ENCODE assay signal across 18 cellular contexts in the genomic region with DNA sequence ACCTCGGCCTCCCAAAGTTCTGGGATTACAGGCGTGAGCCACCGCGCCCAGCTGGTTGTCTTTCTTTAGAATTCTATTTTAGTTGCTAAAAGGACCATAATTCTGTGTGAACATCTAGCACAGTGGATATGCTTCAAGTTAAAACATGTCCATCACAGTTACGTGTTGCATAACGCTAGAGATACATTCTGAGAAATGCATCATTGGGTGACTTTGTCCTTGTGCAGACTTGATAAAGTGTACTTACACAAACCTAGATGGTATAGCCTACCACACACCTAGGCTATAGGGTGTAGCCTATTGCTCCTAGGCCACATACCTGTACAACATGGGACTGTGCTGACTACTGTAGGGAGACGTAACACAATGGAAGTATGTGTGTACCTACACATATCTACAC. TPM values are rescaled to one million over a fixed set of nuclear protein-coding genes. Genes with fewer than 3 reads are reported as not detected.
A peak's percentile ranks its signal among the peaks of the same experiment; 100 is the strongest.
DNase-seq lines count a peak whose midpoint lies in the region; ATAC-seq and TF ChIP-seq lines count a peak whose summit lies in the region.
"Had no signal": no experiment of that assay in that cellular context is flagged by ENCODE, and none has a peak within 500 bp of the region (broad histone marks: within the 10 kb centered on the region; RNA-seq: fewer than 3 reads in every experiment).

No MANE protein-coding gene starts in this region.

- no peak for TF ChIP-seq CTCF in left ventricle myocardium inferior (IDR thresholded peaks at IDR 0.05; ENCODE audit: borderline replicate concordance)
- TF ChIP-seq CTCF in foreskin keratinocyte (conservative IDR thresholded peaks at IDR 0.05) = no peak
- no peak for TF ChIP-seq CTCF in nephron progenitor cell (IDR thresholded peaks at IDR 0.05)

- no peak overlapping the region for H3K4me3 Mint-ChIP-seq in nephron progenitor cell
- H3K4me3 Mint-ChIP-seq: CD14-positive monocyte; CD4-positive, alpha-beta memory T cell; GM23338; HFFc6 had no signal

- H3K9me3 ChIP-seq in left ventricle myocardium inferior (replicated peaks) = no peaks in the 10 kb centered on the region
- H3K9me3 ChIP-seq: BLaER1 had no signal

- peak overlapping the region; percentile 12 for H3K27ac ChIP-seq in left ventricle myocardium inferior (replicated peaks)
- peak overlapping the region; percentile 5 for H3K27ac ChIP-seq in epithelial cell of prostate
- no peak overlapping the region for H3K27ac ChIP-seq in foreskin keratinocyte
- H3K27ac ChIP-seq: BLaER1, HL-60 had no signal

- ATAC-seq in foreskin keratinocyte (peak; percentile 60), GM21447 (IDR thresholded peaks at IDR 0.05; ENCODE audit: unreplicated experiment) (no peak)
- ATAC-seq: GM23338, HCT116 had no signal

- H3K4me1 ChIP-seq in left ventricle myocardium inferior (peaks cover 86% of the 10 kb centered on the region), foreskin keratinocyte (peaks cover 6% of the 10 kb centered on the region)
- H3K4me1 ChIP-seq: BLaER1 had no signal

- no peaks in the 10 kb centered on the region for H3K36me3 ChIP-seq in left ventricle myocardium inferior
- H3K36me3 ChIP-seq: BLaER1 had no signal

- no peaks in the 10 kb centered on the region for H3K27me3 ChIP-seq in left ventricle myocardium inferior (ENCODE audit: low read depth)
- H3K27me3 ChIP-seq in foreskin keratinocyte = no peaks in the 10 kb centered on the region
- H3K27me3 ChIP-seq: BLaER1 had no signal

- peaks cover 58% of the 10 kb centered on the region for H3K4me1 Mint-ChIP-seq in nephron progenitor cell

- DNase-seq in left ventricle myocardium inferior (no peak), cardiac septum (ENCODE audit: low spot score) (no peak), epithelial cell of prostate (ENCODE audit: low read depth, low spot score) (no peak), foreskin keratinocyte (peak; percentile 82 to 89), activated T-cell treated with anti-CD3 and anti-CD28 coated beads for 4 hours (no peak), nephron progenitor cell (no peak)
- DNase-seq: 8988T; CD4-positive, alpha-beta memory T cell; DMS153; DMS79 treated with DMSO at 0.1 percent for 48 hours; H7; HFFc6 had no signal

- H3K4me3 ChIP-seq in left ventricle myocardium inferior = no peak overlapping the region
- H3K4me3 ChIP-seq: BLaER1, GM23338 had no signal

- no peak overlapping the region for H3K27ac Mint-ChIP-seq in nephron progenitor cell
- H3K27ac Mint-ChIP-seq: CD14-positive monocyte; CD4-positive, alpha-beta memory T cell; GM23338; HFFc6 had no signal

- no peaks in the 10 kb centered on the region for H3K9me3 Mint-ChIP-seq in nephron progenitor cell
- H3K9me3 Mint-ChIP-seq: GM23338, HFFc6 had no signal

- peaks cover 5% of the 10 kb centered on the region for H3K27me3 Mint-ChIP-seq in nephron progenitor cell (ENCODE audit: low read depth, poor library complexity)
- H3K27me3 Mint-ChIP-seq: CD4-positive, alpha-beta memory T cell had no signal

- H3K36me3 Mint-ChIP-seq in nephron progenitor cell (ENCODE audit: low read depth) = no peaks in the 10 kb centered on the region
- H3K36me3 Mint-ChIP-seq: CD14-positive monocyte had no signal

- intact Hi-C loops in left ventricle myocardium inferior (cut with micrococcal nuclease) (no loop called here), cardiac septum (cut with DNase I) (no loop called here)

RNA-seq across cellular contexts. Expression of a gene that starts 35.4 kb away (rescaled TPM):
- total RNA-seq in left ventricle myocardium inferior = 36.8 TPM
- total RNA-seq in cardiac septum = 30.6 TPM
- total RNA-seq in foreskin keratinocyte = 160 and 175 TPM in 2 replicates
- 29.6 and 32.6 TPM in 2 replicates for polyA plus RNA-seq in foreskin keratinocyte
- polyA plus RNA-seq: CD14-positive monocyte had no signal

Comparison
In these comparisons a context has a peak if more than half of its experiments do, and no peak if none do; other contexts are left out.
1. DNase-seq: peak in foreskin keratinocyte (2 of 2); none in left ventricle myocardium inferior (single experiment), cardiac septum (single experiment), epithelial cell of prostate (single experiment), activated T-cell treated with anti-CD3 and anti-CD28 coated beads for 4 hours (single experiment) and nephron progenitor cell (single experiment).